ENCODE assay signal across 11 cellular contexts in the genomic region with DNA sequence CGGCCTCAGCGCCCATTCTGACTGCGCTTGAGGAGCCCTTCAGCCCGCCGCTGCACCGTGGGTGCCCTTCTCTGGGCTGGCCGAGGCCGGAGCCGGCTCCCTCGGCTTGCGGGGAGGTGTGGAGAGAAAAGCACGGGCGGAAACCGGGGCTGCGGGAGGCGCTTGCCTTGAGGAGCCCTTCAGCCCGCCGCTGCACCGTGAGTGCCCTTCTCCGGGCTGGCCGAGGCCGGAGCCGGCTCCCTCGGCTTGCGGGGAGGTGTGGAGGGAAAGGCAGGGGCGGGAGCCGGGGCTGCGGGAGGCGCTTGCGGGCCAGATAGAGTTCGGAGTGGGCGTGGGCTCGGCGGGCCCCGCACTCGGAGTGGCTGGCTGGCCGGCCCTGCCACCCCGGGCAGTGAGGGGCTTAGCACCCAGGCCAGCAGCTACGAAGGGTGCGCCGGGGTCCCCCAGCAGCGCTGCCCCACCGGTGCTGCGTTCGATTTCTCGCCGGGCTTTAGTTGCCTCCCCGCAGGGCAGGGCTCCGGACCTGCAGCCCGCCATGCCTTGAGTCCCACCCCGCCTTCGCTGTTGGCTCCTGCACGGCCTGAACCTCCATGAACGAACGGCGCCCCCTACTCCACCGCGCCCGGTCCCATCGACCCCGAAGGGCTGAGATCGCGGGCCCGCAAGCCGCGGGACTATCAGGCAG. TPM values are rescaled to one million over a fixed set of nuclear protein-coding genes. Genes with fewer than 3 reads are reported as not detected.
DNase-seq lines count a peak whose midpoint lies in the region; ATAC-seq and TF ChIP-seq lines count a peak whose summit lies in the region.
"Had no signal": no experiment of that assay in that cellular context is flagged by ENCODE, and none has a peak within 500 bp of the region (broad histone marks: within the 10 kb centered on the region; RNA-seq: fewer than 3 reads in every experiment).

No MANE protein-coding gene starts in this region.

- ATAC-seq in upper lobe of left lung (ENCODE audit: low FRiP score in 2 of 2), result peak in 1 of 2 donors; percentile 42
- ATAC-seq in PC-3, result no peak
- ATAC-seq in left colon, result no peak

- no peaks in the 10 kb centered on the region for H3K9me2 ChIP-seq in PC-3 (replicated peaks; ENCODE audit: low read length)

- H3K23ac ChIP-seq in mesenchymal stem cell (ENCODE audit: low read length in 2 of 2), result no peak overlapping the region

- no peak for TF ChIP-seq EP300 in upper lobe of left lung (IDR thresholded peaks at IDR 0.05)

- no peak overlapping the region for H3K14ac ChIP-seq in mesenchymal stem cell (ENCODE audit: low read length in 2 of 2)

- no peak for DNase-seq in breast epithelium (ENCODE audit: low spot score in 2 of 2)
- DNase-seq in MCF 10A (ENCODE audit: unreplicated experiment), result no peak
- no peak for DNase-seq in epithelial cell of proximal tubule (ENCODE audit: low read depth)
- DNase-seq in mesenchymal stem cell, result no peak
- DNase-seq in upper lobe of left lung, result peak in 1 of 2 donors; percentile 79
- no peak for DNase-seq in NCI-H2227 treated with DMSO at 0.1 percent for 48 hours (lab: John Stamatoyannopoulos, UW)
- no peak for DNase-seq in PC-3
- no peak for DNase-seq in left colon
- DNase-seq: activated CD4-positive, alpha-beta T cell treated with anti-CD3 and anti-CD28 coated beads for 4 hours; central memory CD4-positive, alpha-beta T cell; transverse colon had no signal

- H2BK5ac ChIP-seq in mesenchymal stem cell (ENCODE audit: low read depth, low read length, poor library complexity, severe bottlenecking), result no peak overlapping the region

- H3K27me3 Mint-ChIP-seq in MCF 10A (ENCODE audit: insufficient read depth, unreplicated experiment), result peaks cover 5% of the 10 kb centered on the region

- H3K9me3 Mint-ChIP-seq in MCF 10A (ENCODE audit: unreplicated experiment), result no peaks in the 10 kb centered on the region

- H3K79me1 ChIP-seq in mesenchymal stem cell (replicated peaks; ENCODE audit: low read length, poor library complexity, severe bottlenecking), result no peaks in the 10 kb centered on the region

- H3K27ac ChIP-seq in breast epithelium, result no peak overlapping the region
- no peak overlapping the region for H3K27ac ChIP-seq in mesenchymal stem cell (ENCODE audit: low read length, poor library complexity, severe bottlenecking)
- no peak overlapping the region for H3K27ac ChIP-seq in upper lobe of left lung
- no peak overlapping the region for H3K27ac ChIP-seq in PC-3 (ENCODE audit: low read length)
- H3K27ac ChIP-seq: transverse colon had no signal

- no peak overlapping the region for H2BK15ac ChIP-seq in mesenchymal stem cell (ENCODE audit: low read depth, poor library complexity, severe bottlenecking)

- H3K36me3 ChIP-seq in breast epithelium (no peaks in the 10 kb centered on the region), mesenchymal stem cell (ENCODE audit: control insufficient read depth in 1 of 2, insufficient read depth in 2 of 2, low read depth in 1 of 2, low read length in 2 of 2) (no peaks in the 10 kb centered on the region), upper lobe of left lung (no peaks in the 10 kb centered on the region), PC-3 (ENCODE audit: low read depth, low read length) (no peaks in the 10 kb centered on the region)
- H3K36me3 ChIP-seq: transverse colon had no signal

- H2AFZ ChIP-seq in mesenchymal stem cell (ENCODE audit: low read depth, low read length) (no peak overlapping the region), PC-3 (ENCODE audit: low read length) (no peak overlapping the region)

- peaks cover 0 to 3% of the 10 kb centered on the region in 2 donors for H3K9me3 ChIP-seq in breast epithelium
- no peaks in the 10 kb centered on the region for H3K9me3 ChIP-seq in mesenchymal stem cell (ENCODE audit: control insufficient read depth, low read length)
- H3K9me3 ChIP-seq in upper lobe of left lung, result no peaks in the 10 kb centered on the region
- H3K9me3 ChIP-seq in PC-3 (ENCODE audit: low read length), result no peaks in the 10 kb centered on the region
- H3K9me3 ChIP-seq: transverse colon had no signal

- BruUV-seq in MCF 10A (replicated peaks; lab: Mats Ljungman, UMichigan), result no TSS peak
- BruUV-seq in PC-3 (replicated peaks; lab: Mats Ljungman, UMichigan), result no TSS peak

- H4K91ac ChIP-seq in mesenchymal stem cell (ENCODE audit: low read length), result no peak overlapping the region

- H3K4me1 ChIP-seq in breast epithelium, result peaks cover 0 to 4% of the 10 kb centered on the region in 2 donors
- no peaks in the 10 kb centered on the region for H3K4me1 ChIP-seq in mesenchymal stem cell (ENCODE audit: control insufficient read depth, insufficient read depth, low read depth, low read length)
- H3K4me1 ChIP-seq in upper lobe of left lung, result peaks cover 0 to 8% (median 6%) of the 10 kb centered on the region in 4 donors
- peaks cover 5% of the 10 kb centered on the region for H3K4me1 ChIP-seq in PC-3 (ENCODE audit: insufficient read depth, low read length)

- H3K9ac ChIP-seq in mesenchymal stem cell (ENCODE audit: low read length) (peak overlapping the region; percentile 56), PC-3 (ENCODE audit: low read length) (no peak overlapping the region)

- intact Hi-C loops in breast epithelium (cut with DNase I; ENCODE audit: low total_unique reads), result no loop called here
- intact Hi-C loops in MCF 10A (cut with micrococcal nuclease), result no loop called here
- intact Hi-C loops in PC-3 (cut with micrococcal nuclease), result no loop called here
- intact Hi-C loops in left colon (cut with DNase I, micrococcal nuclease), result no loop called here

- H3K18ac ChIP-seq in mesenchymal stem cell (ENCODE audit: low read depth in 1 of 2, low read length in 2 of 2), result no peak overlapping the region

- POLR2A ChIA-PET in MCF 10A (lab: Yijun Ruan, JAX) (interaction anchor here (1.1 kb wide), 1 partner anchor 10 kb away, joined by 4 read pairs; no protein-coding TSS in a partner anchor), PC-3 (lab: Charles Lee; ENCODE audit: unreplicated experiment) (no interaction called here)

- no peak overlapping the region for H3K4ac ChIP-seq in mesenchymal stem cell (ENCODE audit: low read depth in 1 of 2, low read length in 2 of 2)

- no peak for TF ChIP-seq POLR2A in breast epithelium (IDR thresholded peaks at IDR 0.05)
- no peak for TF ChIP-seq POLR2A in upper lobe of left lung (IDR thresholded peaks at IDR 0.05)

- H3K27me3 ChIP-seq in breast epithelium, result peaks cover 5 to 7% of the 10 kb centered on the region in 2 donors
- peaks cover 0 to 11% of the 10 kb centered on the region in 2 experiments for H3K27me3 ChIP-seq in mesenchymal stem cell (ENCODE audit: control insufficient read depth in 1 of 2, insufficient read depth in 1 of 2, low read length in 2 of 2)
- H3K27me3 ChIP-seq in upper lobe of left lung, result peaks cover 0 to 11% (median 5%) of the 10 kb centered on the region in 4 donors
- H3K27me3 ChIP-seq in PC-3 (ENCODE audit: low read length), result no peaks in the 10 kb centered on the region

- no peaks in the 10 kb centered on the region for H3F3A ChIP-seq in PC-3 (ENCODE audit: low read length, unreplicated experiment)

- no peak overlapping the region for H2BK120ac ChIP-seq in mesenchymal stem cell (ENCODE audit: low read depth, low read length)

- CTCF ChIA-PET in MCF 10A (lab: Yijun Ruan, JAX) (interaction anchor here (0.8 to 1.9 kb wide), 3 partner anchors 10 to 206 kb away, joined by 3 to 5 read pairs (median 4); no protein-coding TSS in a partner anchor), PC-3 (lab: Charles Lee) (no interaction called here)

- no peaks in the 10 kb centered on the region for H3K4me1 Mint-ChIP-seq in MCF 10A (ENCODE audit: insufficient read depth, unreplicated experiment)

- TF ChIP-seq CTCF in breast epithelium (IDR thresholded peaks at IDR 0.05) (no peak), MCF 10A (IDR thresholded peaks at IDR 0.05; ENCODE audit: unreplicated experiment) (no peak), epithelial cell of proximal tubule (conservative IDR thresholded peaks at IDR 0.05; ENCODE audit: low read depth, low read length) (no peak), upper lobe of left lung (IDR thresholded peaks at IDR 0.05) (no peak), PC-3 (conservative IDR thresholded peaks at IDR 0.05; ENCODE audit: low read depth, low read length) (no peak)

- H3K79me2 ChIP-seq in PC-3 (ENCODE audit: low read length), result no peaks in the 10 kb centered on the region

- H3K4me3 ChIP-seq in breast epithelium, result peak overlapping the region; percentile 19 to 64 (median 50)
- H3K4me3 ChIP-seq in epithelial cell of proximal tubule (ENCODE audit: low read depth, low read length), result peak overlapping the region; percentile 45
- H3K4me3 ChIP-seq in mesenchymal stem cell (ENCODE audit: insufficient read depth in 1 of 2, low read depth in 1 of 2, low read length in 2 of 2), result peak overlapping the region in 1 of 2 experiments; percentile 68
- H3K4me3 ChIP-seq in upper lobe of left lung, result peak overlapping the region in 3 of 4 donors; percentile 22 to 39 (median 38)
- H3K4me3 ChIP-seq in PC-3 (ENCODE audit: low read length), result no peak overlapping the region

- no peak overlapping the region for H4K8ac ChIP-seq in mesenchymal stem cell (ENCODE audit: low read length)

- no peak overlapping the region for H2AK5ac ChIP-seq in mesenchymal stem cell (ENCODE audit: low read length, severe bottlenecking)

- H3K4me2 ChIP-seq in mesenchymal stem cell (ENCODE audit: low read length, poor library complexity, severe bottlenecking), result no peak overlapping the region
- no peak overlapping the region for H3K4me2 ChIP-seq in PC-3 (ENCODE audit: low read length)

- H3K27ac Mint-ChIP-seq in MCF 10A (ENCODE audit: low read depth, unreplicated experiment), result no peak overlapping the region

- no peak overlapping the region for H3K4me3 Mint-ChIP-seq in MCF 10A (ENCODE audit: unreplicated experiment)

- H4K20me1 ChIP-seq in PC-3 (ENCODE audit: low read length), result no peaks in the 10 kb centered on the region

- H2BK12ac ChIP-seq in mesenchymal stem cell (ENCODE audit: low read length in 2 of 2), result no peak overlapping the region

- 85% methylated on average over 58 of the region's 66 CpGs for WGBS in mesenchymal stem cell
- 20 to 30% methylated on average over 16 to 51 of the region's 66 CpGs for WGBS in upper lobe of left lung, 2 donors

- H3K36me3 Mint-ChIP-seq in MCF 10A (ENCODE audit: insufficient read depth, unreplicated experiment), result peaks cover 5% of the 10 kb centered on the region

RNA-seq across cellular contexts. Expression of a gene that starts 45.7 kb away (rescaled TPM):
- total RNA-seq in breast epithelium, result 10 to 100 TPM; 12.8 to 14.9 (median 14.1) TPM
- 26.8 and 30.4 TPM in 2 replicates for total RNA-seq in MCF 10A (2022)
- total RNA-seq in epithelial cell of proximal tubule, result 16.3 and 23.4 TPM in 2 replicates
- polyA plus RNA-seq in mesenchymal stem cell (2013, experiment 1 of 2), result 12.2 TPM
- polyA plus RNA-seq in mesenchymal stem cell (2013, experiment 2 of 2), result 12.3 TPM
- 10 to 100 TPM in 5 of 6 donors, 1 to 10 TPM in 1; 9.4 to 34.6 (median 26.5) TPM for total RNA-seq in upper lobe of left lung
- total RNA-seq in PC-3 (2014; rRNA removed), result 28.6 and 36.2 TPM in 2 replicates
- 10 to 100 TPM; 41.3 to 47.9 TPM for total RNA-seq in left colon
